Comparison of ENCODE assay signal across 15 cellular contexts in genomic region chr20:37538003-37538402, GRCh38. TPM values are rescaled to one million over a fixed set of nuclear protein-coding genes. Genes with fewer than 3 reads are reported as not detected.
DNase-seq lines count a peak whose midpoint lies in the region; ATAC-seq and TF ChIP-seq lines count a peak whose summit lies in the region.
"Had no signal": no experiment of that assay in that cellular context is flagged by ENCODE, and none has a peak within 500 bp of the region (broad histone marks: within the 10 kb centered on the region; RNA-seq: fewer than 3 reads in every experiment).

No MANE protein-coding gene starts in this region.

- intact Hi-C loops in A673 (cut with micrococcal nuclease; ENCODE audit: unreplicated experiment), result no loop called here

- no peaks in the 10 kb centered on the region for H3K4me1 ChIP-seq in A673 (ENCODE audit: insufficient read depth, low read length, poor library complexity, severe bottlenecking)

- H3K4me3 ChIP-seq in A673 (ENCODE audit: low read depth, low read length, poor library complexity, severe bottlenecking), result no peak overlapping the region
- H3K4me3 ChIP-seq: BLaER1 had no signal

- no peaks in the 10 kb centered on the region for H3K27me3 ChIP-seq in A673 (replicated peaks; ENCODE audit: insufficient read depth, low read depth, low read length, poor library complexity)
- H3K27me3 ChIP-seq: BLaER1 had no signal

- no peaks in the 10 kb centered on the region for H3K36me3 ChIP-seq in A673 (ENCODE audit: insufficient read depth, low read length, poor library complexity, severe bottlenecking)
- H3K36me3 ChIP-seq: BLaER1 had no signal

- H3K9me3 Mint-ChIP-seq in naive thymus-derived CD8-positive, alpha-beta T cell, result no peaks in the 10 kb centered on the region
- H3K9me3 Mint-ChIP-seq: activated B cell treated with CpG ODN at 0.5 μM for 24 hours; dendritic cell treated with granulocyte-macrophage colony-stimulating factor and Interleukin-4, amounts not matched to agents 40 ng/mL and 50 ng/mL, for 4 days; natural killer cell had no signal

- POLR2A ChIA-PET in A673 (lab: Charles Lee; ENCODE audit: low non-redundant PET), result no interaction called here
- POLR2A ChIA-PET in naive thymus-derived CD8-positive, alpha-beta T cell (lab: Charles Lee), result no interaction called here

- peaks cover 0 to 8% (median 8%) of the 10 kb centered on the region in 5 donors for H3K27me3 Mint-ChIP-seq in naive thymus-derived CD8-positive, alpha-beta T cell

- DNase-seq in A673 (ENCODE audit: low spot score) (peak; percentile 35), HT-29 (ENCODE audit: low spot score) (peak; percentile 38), glomerular visceral epithelial cell (ENCODE audit: extremely low spot score) (peak; percentile 57), activated gamma-delta T cell treated with Interleukin-2 at 50 U/mL for 16 hours (no peak), HuH-7 (ENCODE audit: low spot score) (no peak)
- DNase-seq in naive thymus-derived CD8-positive, alpha-beta T cell, result no peak
- no peak for DNase-seq in effector CD4-positive, alpha-beta T cell
- DNase-seq: activated B cell treated with CpG ODN at 0.5 μM for 24 hours; activated gamma-delta T cell; natural killer cell; NCI-H2081 treated with DMSO at 0.1 percent for 48 hours; stimulated activated CD4-positive, alpha-beta T cell treated with anti-CD3 and anti-CD28 coated beads, Interleukin-12 subunit alpha, Interleukin-12 subunit beta, amount 100 ng/mL, for 4 hours had no signal

- H3K27ac Mint-ChIP-seq in naive thymus-derived CD8-positive, alpha-beta T cell, result no peak overlapping the region
- H3K27ac Mint-ChIP-seq: activated B cell treated with CpG ODN at 0.5 μM for 24 hours; dendritic cell treated with granulocyte-macrophage colony-stimulating factor and Interleukin-4, amounts not matched to agents 40 ng/mL and 50 ng/mL, for 4 days; natural killer cell had no signal

- no TSS peak for BruUV-seq in A673 (replicated peaks; lab: Mats Ljungman, UMichigan)

- ATAC-seq in naive thymus-derived CD8-positive, alpha-beta T cell, result no peak
- ATAC-seq: natural killer cell had no signal

- no peak for TF ChIP-seq CTCF in A673 (conservative IDR thresholded peaks at IDR 0.05; ENCODE audit: low read depth, low read length)
- no peak for TF ChIP-seq CTCF in VCaP (conservative IDR thresholded peaks at IDR 0.05)

- H3K4me3 Mint-ChIP-seq in naive thymus-derived CD8-positive, alpha-beta T cell, result no peak overlapping the region
- H3K4me3 Mint-ChIP-seq: activated B cell treated with CpG ODN at 0.5 μM for 24 hours; dendritic cell treated with granulocyte-macrophage colony-stimulating factor and Interleukin-4, amounts not matched to agents 40 ng/mL and 50 ng/mL, for 4 days; natural killer cell had no signal

- CTCF ChIA-PET in A673 (lab: Charles Lee), result interaction anchor here (0.6 kb wide), 1 partner anchor 455 kb away, joined by 3 read pairs; no protein-coding TSS in a partner anchor

- H3K36me3 Mint-ChIP-seq in naive thymus-derived CD8-positive, alpha-beta T cell, result no peaks in the 10 kb centered on the region
- H3K36me3 Mint-ChIP-seq: natural killer cell had no signal

- H3K4me1 Mint-ChIP-seq in naive thymus-derived CD8-positive, alpha-beta T cell, result peaks cover 3 to 7% (median 5%) of the 10 kb centered on the region in 4 donors

- H3K27ac ChIP-seq in A673 (ENCODE audit: low read depth, low read length, poor library complexity, severe bottlenecking) (no peak overlapping the region), VCaP (peak overlapping the region; percentile 90; the same call in 1 of the 2 replicates)
- H3K27ac ChIP-seq: BLaER1 had no signal

- H3K9me3 ChIP-seq in A673 (ENCODE audit: low read depth, low read length, poor library complexity, severe bottlenecking), result no peaks in the 10 kb centered on the region
- H3K9me3 ChIP-seq: BLaER1 had no signal

RNA-seq across cellular contexts. Expression of gene BLCAP, which starts 10.3 kb away (rescaled TPM):
- total RNA-seq in A673 (2021), result 33.0 and 39.9 TPM in 2 replicates
- 108 and 115 TPM in 2 replicates for total RNA-seq in HT-29 (2014; rRNA removed; shearing (Covaris generic))
- 10 to 100 TPM; 88.0 to 99.5 TPM for total RNA-seq in naive thymus-derived CD8-positive, alpha-beta T cell
- polyA plus RNA-seq in naive thymus-derived CD8-positive, alpha-beta T cell, result 10 to 100 TPM; 86.6 to 94.7 (median 91.8) TPM

RNA-seq across cellular contexts. Expression of gene NNAT, which starts 17.0 kb away (rescaled TPM):
- total RNA-seq in A673 (2021), result not detected in 2 replicates
- 2.1 TPM in 1 of 2 replicates, not detected in the other for total RNA-seq in HT-29 (2014; rRNA removed; shearing (Covaris generic))
- total RNA-seq in naive thymus-derived CD8-positive, alpha-beta T cell, result not detected
- under 1 TPM in 1 of 3 donors, not detected in 2; 0.13 TPM for polyA plus RNA-seq in naive thymus-derived CD8-positive, alpha-beta T cell
- total RNA-seq: natural killer cell had no signal

Comparison
In these comparisons a context has a peak if more than half of its experiments do, and no peak if none do; other contexts are left out.
1. DNase-seq: peak in A673 (single experiment), HT-29 (single experiment) and glomerular visceral epithelial cell (single experiment); none in naive thymus-derived CD8-positive, alpha-beta T cell (0 of 10), effector CD4-positive, alpha-beta T cell (single experiment), activated gamma-delta T cell treated with Interleukin-2 at 50 U/mL for 16 hours (single experiment) and HuH-7 (single experiment).